In the genomic region with DNA sequence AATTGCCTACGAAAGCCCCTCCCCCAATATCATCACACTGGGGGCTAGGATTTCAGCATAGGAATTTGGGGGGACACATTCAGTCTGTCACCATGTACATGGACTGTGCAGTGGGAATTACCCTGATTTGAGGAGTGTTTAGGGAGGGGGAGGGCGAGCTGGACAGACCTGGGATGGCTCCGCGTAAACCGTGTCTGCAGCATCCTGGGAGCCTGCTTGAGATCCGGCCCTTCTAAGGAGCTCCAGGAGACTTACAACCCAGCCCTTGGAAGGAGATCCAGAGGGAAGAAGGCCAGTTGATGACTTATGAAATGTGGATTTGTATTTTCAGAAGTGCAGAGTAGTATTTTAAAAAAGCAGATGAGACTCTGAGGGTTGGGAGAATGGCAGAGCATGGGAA, we compare ENCODE assay signal across 25 cellular contexts.
"Had no signal": no experiment of that assay in that cellular context is flagged by ENCODE, and none has a peak within 500 bp of the region (broad histone marks: within the 10 kb centered on the region; RNA-seq: fewer than 3 reads in every experiment).

No MANE protein-coding gene starts in this region.

- H3K27me3 ChIP-seq: left lung, neutrophil, tibial nerve, upper lobe of left lung, vagina had no signal

- H3K27ac ChIP-seq: left lung, neutrophil, spleen, tibial nerve, upper lobe of left lung, vagina had no signal

- H3K4me3 ChIP-seq: left lung, lung, spleen, tibial nerve, upper lobe of left lung, vagina had no signal

- H3K4me1 ChIP-seq: left lung, tibial nerve, upper lobe of left lung, vagina had no signal

- H3K9me3 ChIP-seq: left lung, neutrophil, upper lobe of left lung, vagina had no signal

- DNase-seq: head of caudate nucleus; hippocampal formation; kidney; left colon; left lung; mesendoderm; naive thymus-derived CD8-positive, alpha-beta T cell; occipital lobe; retina; right cardiac atrium; small intestine; spleen; stimulated activated CD4-positive, alpha-beta T cell treated with anti-CD3 and anti-CD28 coated beads, Interleukin-2, amount 100 ng/mL, for 48 hours; stimulated activated CD4-positive, alpha-beta T cell treated with anti-CD3 and anti-CD28 coated beads, Interleukin-4, amount 100 ng/mL, for 4 hours; stimulated activated CD8-positive, alpha-beta memory T cell treated with anti-CD3 and anti-CD28 coated beads, Interleukin-4, amount 100 ng/mL, for 48 hours; stimulated activated naive CD4-positive, alpha-beta T cell treated with Interleukin-2 at 50 U/mL for 16 hours; stimulated activated naive CD8-positive, alpha-beta T cell treated with anti-CD3 and anti-CD28 coated beads, Interleukin-15, amount 100 ng/mL, for 72 hours; substantia nigra; upper lobe of left lung had no signal

- H3K36me3 ChIP-seq: left lung, neutrophil, spleen, tibial nerve, upper lobe of left lung, vagina had no signal

- ATAC-seq: left colon; left lung; naive thymus-derived CD8-positive, alpha-beta T cell; right cardiac atrium; sciatic nerve; stimulated activated memory B cell treated with anti-CD40 and anti-IgM and Interleukin-4, amounts not matched to agents 10 μg/mL and 1 μg/mL and 100 μg/mL, for 72 hours; stimulated activated naive CD8-positive, alpha-beta T cell treated with anti-CD3 and anti-CD28 coated beads, Interleukin-15, amount 100 ng/mL, for 72 hours had no signal
